In the genomic region with DNA sequence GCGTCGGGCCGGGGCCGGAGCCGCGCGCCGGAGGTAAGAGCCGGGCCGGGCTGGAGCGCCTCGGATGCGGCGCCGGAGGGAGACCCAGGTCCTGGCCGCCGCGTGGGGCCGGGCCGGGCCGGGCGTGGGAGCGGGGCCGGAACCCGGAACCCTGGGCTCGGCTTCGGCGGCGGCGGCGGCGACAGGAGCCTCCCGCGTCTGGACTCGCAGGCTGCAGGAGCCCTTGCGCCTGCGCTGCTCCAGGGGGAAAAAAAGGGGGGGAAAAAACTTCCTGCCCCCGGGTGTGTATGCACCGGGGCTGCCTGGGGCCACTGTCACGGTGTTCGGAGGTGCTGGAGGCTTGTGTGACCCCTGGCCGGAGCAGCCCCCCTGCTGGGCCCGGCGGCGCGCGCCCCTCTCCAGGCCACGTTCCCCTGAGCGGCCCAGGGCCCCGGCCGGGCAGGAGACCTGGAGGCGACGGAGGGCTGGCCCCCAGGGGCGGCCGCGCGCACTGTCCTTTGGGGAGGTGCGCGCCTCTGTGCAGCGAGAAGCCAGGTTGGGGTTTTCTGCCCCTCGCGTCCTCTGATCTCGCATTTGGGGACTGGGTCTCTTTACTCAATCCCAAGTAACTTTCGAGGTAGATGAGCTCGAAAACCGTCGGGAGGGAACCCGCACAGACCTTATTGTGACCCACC, we compare ENCODE assay signal across 7 cellular contexts.
DNase-seq lines count a peak whose midpoint lies in the region; ATAC-seq, FAIRE-seq and TF ChIP-seq lines count a peak whose summit lies in the region.

No MANE protein-coding gene starts in this region.

- ATAC-seq in GM21515 (IDR thresholded peaks at IDR 0.05; ENCODE audit: unreplicated experiment), result peak; percentile 20
- ATAC-seq in stimulated activated naive B cell treated with anti-CD40 and anti-IgM and Interleukin-4, amounts not matched to agents 10 μg/mL and 1 μg/mL and 100 μg/mL, for 72 hours (replicated peaks), result peak; percentile 7 to 19

- peaks cover 16 to 29% of the 10 kb centered on the region in 2 donors for H3K4me1 Mint-ChIP-seq in stimulated activated naive B cell treated with anti-CD40 and anti-IgM and Interleukin-4, amounts not matched to agents 10 μg/mL and 1 μg/mL and 100 μg/mL, for 72 hours

- H3K4me1 ChIP-seq in iPS-20b (ENCODE audit: insufficient read depth, low read length), result no peaks in the 10 kb centered on the region

- peaks cover 85% of the 10 kb centered on the region for H3K27me3 ChIP-seq in iPS-20b (ENCODE audit: insufficient read depth, low read length)

- CTCF ChIA-PET in GM10248 (lab: Yijun Ruan, JAX), result interaction anchor here (1.1 kb wide), 1 partner anchor 35 kb away, joined by 3 read pairs; no protein-coding TSS in a partner anchor

- H3K4me3 ChIP-seq in iPS-20b (ENCODE audit: low read length), result peak overlapping the region; percentile 78

- DNase-seq in GM10248 (ENCODE audit: extremely low spot score) (peak; percentile 49), HTR-8/SVneo (ENCODE audit: insufficient read length, low spot score) (peak; percentile 41), globus pallidus (ENCODE audit: low spot score) (no peak)
- no peak for DNase-seq in stimulated activated naive B cell treated with anti-CD40 and anti-IgM and Interleukin-4, amounts not matched to agents 10 μg/mL and 1 μg/mL and 100 μg/mL, for 72 hours

- H3K4me3 Mint-ChIP-seq in stimulated activated naive B cell treated with anti-CD40 and anti-IgM and Interleukin-4, amounts not matched to agents 10 μg/mL and 1 μg/mL and 100 μg/mL, for 72 hours, result peak overlapping the region; percentile 81 to 82

- POLR2A ChIA-PET in GM10248 (lab: Yijun Ruan, JAX), result no interaction called here

- FAIRE-seq in HTR-8/SVneo (lab: Jason Lieb, UNC), result no peak

- H3K9me3 ChIP-seq in iPS-20b (ENCODE audit: insufficient read depth, low read depth, low read length), result no peaks in the 10 kb centered on the region

- peak overlapping the region; percentile 45 for H3K27ac ChIP-seq in angular gyrus (ENCODE audit: low read depth, low read length)
- no peak overlapping the region for H3K27ac ChIP-seq in iPS-20b (ENCODE audit: low read length)

- peaks cover 0 to 1% of the 10 kb centered on the region in 2 donors for H3K9me3 Mint-ChIP-seq in stimulated activated naive B cell treated with anti-CD40 and anti-IgM and Interleukin-4, amounts not matched to agents 10 μg/mL and 1 μg/mL and 100 μg/mL, for 72 hours

- no peak overlapping the region for H3K9ac ChIP-seq in iPS-20b (ENCODE audit: low read depth, low read length)

- H3K36me3 ChIP-seq in iPS-20b (ENCODE audit: insufficient read depth, low read depth, low read length), result no peaks in the 10 kb centered on the region

- H3K27ac Mint-ChIP-seq in stimulated activated naive B cell treated with anti-CD40 and anti-IgM and Interleukin-4, amounts not matched to agents 10 μg/mL and 1 μg/mL and 100 μg/mL, for 72 hours, result peak overlapping the region; percentile 73

- peaks cover 0 to 4% of the 10 kb centered on the region in 2 donors for H3K36me3 Mint-ChIP-seq in stimulated activated naive B cell treated with anti-CD40 and anti-IgM and Interleukin-4, amounts not matched to agents 10 μg/mL and 1 μg/mL and 100 μg/mL, for 72 hours

- no peak for TF ChIP-seq CTCF in GM10248 (IDR thresholded peaks at IDR 0.05; ENCODE audit: control extremely low read depth, extremely low read depth, low read depth, missing control alignments)

- H3K27me3 Mint-ChIP-seq in stimulated activated naive B cell treated with anti-CD40 and anti-IgM and Interleukin-4, amounts not matched to agents 10 μg/mL and 1 μg/mL and 100 μg/mL, for 72 hours, result peaks cover 53 to 68% of the 10 kb centered on the region in 2 donors

Comparison
In these comparisons a context has a peak if more than half of its experiments do, and no peak if none do; other contexts are left out.
1. DNase-seq: peak in GM10248 (single experiment) and HTR-8/SVneo (single experiment); none in stimulated activated naive B cell treated with anti-CD40 and anti-IgM and Interleukin-4, amounts not matched to agents 10 μg/mL and 1 μg/mL and 100 μg/mL, for 72 hours (single experiment) and globus pallidus (single experiment).